Comparison of ENCODE assay signal across 9 cellular contexts in genomic region chr6:7087491-7087979, GRCh38. TPM values are rescaled to one million over a fixed set of nuclear protein-coding genes. Genes with fewer than 3 reads are reported as not detected.
A peak's percentile ranks its signal among the peaks of the same experiment; 100 is the strongest.
DNase-seq lines count a peak whose midpoint lies in the region; ATAC-seq lines count a peak whose summit lies in the region.
"Had no signal": no experiment of that assay in that cellular context is flagged by ENCODE, and none has a peak within 500 bp of the region (broad histone marks: within the 10 kb centered on the region; RNA-seq: fewer than 3 reads in every experiment).

No MANE protein-coding gene starts in this region.

- DNase-seq in Right ventricle myocardium superior (no peak), cardiac septum (ENCODE audit: low spot score) (no peak), DMS153 treated with DMSO at 0.1 percent for 48 hours (lab: John Stamatoyannopoulos, UW; ENCODE audit: unreplicated experiment) (no peak), NCI-H345 treated with DMSO at 0.1 percent for 48 hours (lab: John Stamatoyannopoulos, UW; ENCODE audit: unreplicated experiment) (no peak), SW480 (ENCODE audit: low spot score) (no peak)
- DNase-seq in Jurkat, Clone E6-1 (ENCODE audit: low read depth, low spot score) = no peak
- DNase-seq in effector CD4-positive, alpha-beta T cell = peak; percentile 11

- no peaks in the 10 kb centered on the region for H3K9me3 ChIP-seq in subcutaneous abdominal adipose tissue (ENCODE audit: control insufficient read depth in 5 of 5, low read length in 5 of 5)

- intact Hi-C loops in Right ventricle myocardium superior (cut with DNase I) = no loop called here
- intact Hi-C loops in cardiac septum (cut with DNase I) = no loop called here

- H3K9ac ChIP-seq in subcutaneous abdominal adipose tissue (ENCODE audit: low read length in 5 of 5) = peak overlapping the region in 2 of 5 donors; percentile 57 to 66

- H3K27ac ChIP-seq in subcutaneous abdominal adipose tissue (ENCODE audit: low read depth, low read length) = peak overlapping the region; percentile 53

- H3K36me3 ChIP-seq in subcutaneous abdominal adipose tissue (ENCODE audit: control insufficient read depth in 5 of 5, insufficient read depth in 5 of 5, low read length in 5 of 5) = no peaks in the 10 kb centered on the region

- peak; percentile 28 for ATAC-seq in Right ventricle myocardium superior (ENCODE audit: poor library complexity)

- H3K27me3 ChIP-seq in subcutaneous abdominal adipose tissue (ENCODE audit: control insufficient read depth in 5 of 5, insufficient read depth in 4 of 5, low read length in 5 of 5) = no peaks in the 10 kb centered on the region

- peaks cover 2 to 20% (median 17%) of the 10 kb centered on the region in 5 donors for H3K4me1 ChIP-seq in subcutaneous abdominal adipose tissue (ENCODE audit: control insufficient read depth in 5 of 5, insufficient read depth in 5 of 5, low read length in 5 of 5)

- peak overlapping the region; percentile 34 for H3K4me3 ChIP-seq in Jurkat, Clone E6-1 (ENCODE audit: low read length)
- H3K4me3 ChIP-seq in subcutaneous abdominal adipose tissue (ENCODE audit: low read depth in 1 of 5, low read length in 5 of 5) = peak overlapping the region in 3 of 5 donors; percentile 52 to 62 (median 56)
- H3K4me3 ChIP-seq: lung had no signal

RNA-seq across cellular contexts. Expression of gene RREB1, which starts 20.2 kb away (rescaled TPM):
- total RNA-seq in Right ventricle myocardium superior (34.2 TPM), cardiac septum (27.8 TPM)
- 10.5 TPM for polyA plus RNA-seq in Jurkat, Clone E6-1 (2012; ENCODE audit: insufficient read depth, insufficient read length)
